Comparison of ENCODE assay signal across 27 cellular contexts in genomic region chrX:44267861-44268260, GRCh38.
DNase-seq lines count a peak whose midpoint lies in the region; ATAC-seq, FAIRE-seq and TF ChIP-seq lines count a peak whose summit lies in the region.
"Had no signal": no experiment of that assay in that cellular context is flagged by ENCODE, and none has a peak within 500 bp of the region (broad histone marks: within the 10 kb centered on the region; RNA-seq: fewer than 3 reads in every experiment).

No MANE protein-coding gene starts in this region.

- H3K4me1 ChIP-seq in PC-3 (ENCODE audit: insufficient read depth, low read length): peaks cover 18% of the 10 kb centered on the region
- no peaks in the 10 kb centered on the region for H3K4me1 ChIP-seq in thyroid gland
- H3K4me1 ChIP-seq: A549 had no signal

- no peaks in the 10 kb centered on the region for H3K9me3 Mint-ChIP-seq in natural killer cell
- no peaks in the 10 kb centered on the region for H3K9me3 Mint-ChIP-seq in natural killer cell treated with Interleukin-12 subunit alpha and Interleukin-12 subunit beta and Interleukin-15 and Interleukin-18, amount 100 ng/mL, for 72 hours
- H3K9me3 Mint-ChIP-seq: CD4-positive, alpha-beta T cell had no signal

- no peaks in the 10 kb centered on the region for H3K79me2 ChIP-seq in PC-3 (ENCODE audit: low read length)

- peak overlapping the region; percentile 39; the same call in 1 of the 2 replicates for H3K4me3 ChIP-seq in PC-3 (ENCODE audit: low read length)
- no peak overlapping the region for H3K4me3 ChIP-seq in bronchial epithelial cell (ENCODE audit: low read depth, low read length)
- no peak overlapping the region for H3K4me3 ChIP-seq in thyroid gland (replicated peaks in 1 of 3)
- H3K4me3 ChIP-seq: A549; BLaER1 treated with 17β-estradiol and CSF1 and Interleukin-3, amounts not matched to agents 10 nM and 100 nM; GM12878 had no signal

- 71 to 76% methylated on average over 3 of the region's 3 CpGs for WGBS in thyroid gland, 2 donors

- H3K36me3 ChIP-seq in PC-3 (ENCODE audit: low read depth, low read length): no peaks in the 10 kb centered on the region
- no peaks in the 10 kb centered on the region for H3K36me3 ChIP-seq in bronchial epithelial cell (ENCODE audit: control insufficient read depth, insufficient read depth, low read length)
- H3K36me3 ChIP-seq in thyroid gland: no peaks in the 10 kb centered on the region
- H3K36me3 ChIP-seq: BLaER1 treated with 17β-estradiol and CSF1 and Interleukin-3, amounts not matched to agents 10 nM and 100 nM had no signal

- H3K27ac ChIP-seq in PC-3 (ENCODE audit: low read length): peak overlapping the region; percentile 71
- peak overlapping the region in 2 of 3 donors; percentile 24 to 50 for H3K27ac ChIP-seq in thyroid gland
- H3K27ac ChIP-seq: 22Rv1; A549; BLaER1 treated with 17β-estradiol and CSF1 and Interleukin-3, amounts not matched to agents 10 nM and 100 nM; C4-2B had no signal

- no peak overlapping the region for H2AFZ ChIP-seq in PC-3 (ENCODE audit: low read length)

- no peak for DNase-seq in natural killer cell
- no peak for DNase-seq in natural killer cell treated with Interleukin-12 subunit alpha and Interleukin-12 subunit beta and Interleukin-15 and Interleukin-18, amount 100 ng/mL, for 72 hours (ENCODE audit: low spot score)
- DNase-seq in PC-3: peak; percentile 84
- DNase-seq in bronchial epithelial cell (ENCODE audit: low read depth): peak; percentile 45
- DNase-seq in thyroid gland: no peak
- DNase-seq in NCI-H1436 treated with DMSO at 0.1 percent for 48 hours (lab: John Stamatoyannopoulos, UW): no peak
- DNase-seq in GM19240 (ENCODE audit: insufficient read length, low spot score): no peak
- DNase-seq: AML-193; CD4-positive, alpha-beta T cell; CD8-positive, alpha-beta memory T cell; COR-L47; DMS 273 treated with DMSO at 0.1 percent for 48 hours; DMS153; DMS53; DMS79; DND-41; EL; GDM1 had no signal

- no peak for FAIRE-seq in bronchial epithelial cell (lab: Jason Lieb, UNC)
- FAIRE-seq: GM12878, GM12892, GM18507 had no signal

- no peak for TF ChIP-seq POLR2A in thyroid gland (IDR thresholded peaks at IDR 0.05)

- H3K36me3 Mint-ChIP-seq in natural killer cell: no peaks in the 10 kb centered on the region
- no peaks in the 10 kb centered on the region for H3K36me3 Mint-ChIP-seq in natural killer cell treated with Interleukin-12 subunit alpha and Interleukin-12 subunit beta and Interleukin-15 and Interleukin-18, amount 100 ng/mL, for 72 hours

- no peaks in the 10 kb centered on the region for H3K27me3 ChIP-seq in PC-3 (ENCODE audit: low read length)
- H3K27me3 ChIP-seq in bronchial epithelial cell (ENCODE audit: control insufficient read depth, insufficient read depth, low read length): no peaks in the 10 kb centered on the region
- H3K27me3 ChIP-seq in thyroid gland: no peaks in the 10 kb centered on the region
- H3K27me3 ChIP-seq: BLaER1 treated with 17β-estradiol and CSF1 and Interleukin-3, amounts not matched to agents 10 nM and 100 nM had no signal

- no peak overlapping the region for H3K9ac ChIP-seq in PC-3 (ENCODE audit: low read length)
- H3K9ac ChIP-seq: BLaER1 treated with 17β-estradiol and CSF1 and Interleukin-3, amounts not matched to agents 10 nM and 100 nM had no signal

- H3K4me2 ChIP-seq in PC-3 (ENCODE audit: low read length): peak overlapping the region; percentile 76
- H3K4me2 ChIP-seq: A549; BLaER1 treated with 17β-estradiol and CSF1 and Interleukin-3, amounts not matched to agents 10 nM and 100 nM had no signal

- H3K9me2 ChIP-seq in PC-3 (replicated peaks; ENCODE audit: low read length): no peaks in the 10 kb centered on the region

- POLR2A ChIA-PET in PC-3 (lab: Charles Lee; ENCODE audit: unreplicated experiment): interaction anchor here (0.5 to 0.7 kb wide), 2 partner anchors 607 to 1510 kb away, joined by 3 to 4 read pairs; no protein-coding TSS in a partner anchor

- ATAC-seq in natural killer cell (no peak), PC-3 (peak; percentile 97), HG03097 (IDR thresholded peaks at IDR 0.05; ENCODE audit: low FRiP score, unreplicated experiment) (no peak)
- ATAC-seq in natural killer cell treated with Interleukin-12 subunit alpha and Interleukin-12 subunit beta and Interleukin-15 and Interleukin-18, amount 100 ng/mL, for 72 hours: no peak
- ATAC-seq: A549, GM12878 had no signal

- no TSS peak for BruUV-seq in PC-3 (replicated peaks; lab: Mats Ljungman, UMichigan)

- peaks cover 0 to 9% of the 10 kb centered on the region in 2 donors for H3K27me3 Mint-ChIP-seq in natural killer cell (ENCODE audit: low read depth in 2 of 2)
- H3K27me3 Mint-ChIP-seq in natural killer cell treated with Interleukin-12 subunit alpha and Interleukin-12 subunit beta and Interleukin-15 and Interleukin-18, amount 100 ng/mL, for 72 hours: peaks cover 0 to 3% of the 10 kb centered on the region in 2 donors
- H3K27me3 Mint-ChIP-seq: CD4-positive, alpha-beta T cell; CD8-positive, alpha-beta memory T cell had no signal

- CTCF ChIA-PET in PC-3 (lab: Charles Lee): no interaction called here

- H3K9me3 ChIP-seq in PC-3 (ENCODE audit: low read length) (no peaks in the 10 kb centered on the region), thyroid gland (no peaks in the 10 kb centered on the region)
- H3K9me3 ChIP-seq: A549 had no signal

- no peaks in the 10 kb centered on the region for H3F3A ChIP-seq in PC-3 (ENCODE audit: low read length, unreplicated experiment)

- no peaks in the 10 kb centered on the region for H4K20me1 ChIP-seq in PC-3 (ENCODE audit: low read length)
- H4K20me1 ChIP-seq: BLaER1 treated with 17β-estradiol and CSF1 and Interleukin-3, amounts not matched to agents 10 nM and 100 nM had no signal

- H3K27ac Mint-ChIP-seq in natural killer cell: peak overlapping the region; percentile 61 to 74
- no peak overlapping the region for H3K27ac Mint-ChIP-seq in natural killer cell treated with Interleukin-12 subunit alpha and Interleukin-12 subunit beta and Interleukin-15 and Interleukin-18, amount 100 ng/mL, for 72 hours
- H3K27ac Mint-ChIP-seq: B cell; CD4-positive, alpha-beta T cell had no signal

- peaks cover 16 to 37% of the 10 kb centered on the region in 2 donors for H3K4me1 Mint-ChIP-seq in natural killer cell
- H3K4me1 Mint-ChIP-seq in natural killer cell treated with Interleukin-12 subunit alpha and Interleukin-12 subunit beta and Interleukin-15 and Interleukin-18, amount 100 ng/mL, for 72 hours (ENCODE audit: low read depth in 2 of 2): peaks cover 4 to 11% of the 10 kb centered on the region in 2 donors

- H3K4me3 Mint-ChIP-seq in natural killer cell: peak overlapping the region; percentile 7
- H3K4me3 Mint-ChIP-seq in natural killer cell treated with Interleukin-12 subunit alpha and Interleukin-12 subunit beta and Interleukin-15 and Interleukin-18, amount 100 ng/mL, for 72 hours: no peak overlapping the region
- H3K4me3 Mint-ChIP-seq: B cell; CD4-positive, alpha-beta T cell; CD8-positive, alpha-beta memory T cell had no signal

- intact Hi-C loops in natural killer cell (cut with micrococcal nuclease): loop anchor here (2.0 kb wide), 1 partner anchor 15 kb away; no protein-coding TSS in a partner anchor
- intact Hi-C loops in PC-3 (cut with micrococcal nuclease): no loop called here
- intact Hi-C loops in thyroid gland (cut with DNase I): no loop called here

- TF ChIP-seq CTCF in natural killer cell (IDR thresholded peaks at IDR 0.05) (no peak), PC-3 (conservative IDR thresholded peaks at IDR 0.05; ENCODE audit: low read depth, low read length) (no peak), bronchial epithelial cell (IDR thresholded peaks at IDR 0.05; ENCODE audit: insufficient read depth, low read length, severe bottlenecking) (no peak), thyroid gland (IDR thresholded peaks at IDR 0.05) (no peak)

Comparison
In these comparisons a context has a peak if more than half of its experiments do, and no peak if none do; other contexts are left out.
1. H3K27ac Mint-ChIP-seq: peak in natural killer cell (2 of 2); none in natural killer cell treated with Interleukin-12 subunit alpha and Interleukin-12 subunit beta and Interleukin-15 and Interleukin-18, amount 100 ng/mL, for 72 hours (0 of 2).
2. DNase-seq: peak in PC-3 (single experiment) and bronchial epithelial cell (single experiment); none in natural killer cell (single experiment), natural killer cell treated with Interleukin-12 subunit alpha and Interleukin-12 subunit beta and Interleukin-15 and Interleukin-18, amount 100 ng/mL, for 72 hours (single experiment), thyroid gland (0 of 2), NCI-H1436 treated with DMSO at 0.1 percent for 48 hours (single experiment) and GM19240 (single experiment).